ENCODE assay signal across 1 cellular context in genomic region chr10:124935946-124936345, GRCh38.
TF ChIP-seq lines count a peak whose summit lies in the region.

No MANE protein-coding gene starts in this region.

TF ChIP-seq in HCT116, 20 proteins besides CTCF, POLR2A, EP300 and RAD21 (continued from another document):
- no peak for TF ChIP-seq REST (IDR thresholded peaks at IDR 0.05; ENCODE audit: low read depth)
